ENCODE assay signal across 11 cellular contexts in genomic region chr14:94143239-94143638, GRCh38. TPM values are rescaled to one million over a fixed set of nuclear protein-coding genes. Genes with fewer than 3 reads are reported as not detected.
A peak's percentile ranks its signal among the peaks of the same experiment; 100 is the strongest.
DNase-seq lines count a peak whose midpoint lies in the region; ATAC-seq and TF ChIP-seq lines count a peak whose summit lies in the region.
"Had no signal": no experiment of that assay in that cellular context is flagged by ENCODE, and none has a peak within 500 bp of the region (broad histone marks: within the 10 kb centered on the region; RNA-seq: fewer than 3 reads in every experiment).

No MANE protein-coding gene starts in this region.

- no peak overlapping the region for H2AFZ ChIP-seq in smooth muscle cell (ENCODE audit: low read depth)

- TF ChIP-seq CTCF in heart right ventricle (IDR thresholded peaks at IDR 0.05) = peak in 5 of 9 donors; percentile 13 to 21 (median 15)
- peak in 5 of 12 donors; percentile 7 to 24 (median 12) for TF ChIP-seq CTCF in heart left ventricle (IDR thresholded peaks at IDR 0.05)
- TF ChIP-seq CTCF in NB4 (IDR thresholded peaks at IDR 0.05; ENCODE audit: low read depth, low read length) = peak; percentile 24
- TF ChIP-seq CTCF in smooth muscle cell (IDR thresholded peaks at IDR 0.05; ENCODE audit: borderline replicate concordance, insufficient read depth, poor library complexity, severe bottlenecking) = peak; percentile 32

- H3K9ac ChIP-seq in smooth muscle cell (ENCODE audit: low read depth) = no peak overlapping the region

- H3K4me1 ChIP-seq in heart right ventricle (peaks cover 0 to 4% (median 0%) of the 10 kb centered on the region in 9 donors), heart left ventricle (no peaks in the 10 kb centered on the region), smooth muscle cell (ENCODE audit: low read depth) (peaks cover 6% of the 10 kb centered on the region)
- H3K4me1 ChIP-seq in effector memory CD4-positive, alpha-beta T cell (ENCODE audit: control insufficient read depth, insufficient read depth, low read length, poor library complexity, severe bottlenecking) = no peaks in the 10 kb centered on the region
- H3K4me1 ChIP-seq: pancreas had no signal

- intact Hi-C loops in heart right ventricle (cut with DNase I) = no loop called here
- intact Hi-C loops in heart left ventricle (cut with DNase I) = no loop called here

- DNase-seq in heart right ventricle = no peak
- DNase-seq in heart left ventricle = no peak
- peak; percentile 34 for DNase-seq in NB4 (ENCODE audit: low read depth)
- peak; percentile 41 for DNase-seq in dermis blood vessel endothelial cell
- DNase-seq in smooth muscle cell (lab: John Stamatoyannopoulos, UW; ENCODE audit: unreplicated experiment) = no peak
- no peak for DNase-seq in effector memory CD4-positive, alpha-beta T cell
- no peak for DNase-seq in stimulated activated CD8-positive, alpha-beta memory T cell treated with anti-CD3 and anti-CD28 coated beads, Interleukin-4, amount 100 ng/mL, for 48 hours
- DNase-seq in retina = no peak
- DNase-seq: activated CD8-positive, alpha-beta memory T cell treated with anti-CD3 and anti-CD28 coated beads, Interleukin-2, amount 50 U/mL, for 48 hours; cortex of kidney; pancreas had no signal

- H3K79me2 ChIP-seq in smooth muscle cell (ENCODE audit: low read depth) = no peaks in the 10 kb centered on the region

- H3K4me3 ChIP-seq in heart right ventricle (no peak overlapping the region), heart left ventricle (no peak overlapping the region), NB4 (ENCODE audit: low read depth, low read length) (no peak overlapping the region), smooth muscle cell (no peak overlapping the region)
- H3K4me3 ChIP-seq in effector memory CD4-positive, alpha-beta T cell (ENCODE audit: insufficient read depth, low read depth, low read length, poor library complexity, severe bottlenecking) = no peak overlapping the region
- H3K4me3 ChIP-seq: pancreas had no signal

- H3K9me3 ChIP-seq in heart right ventricle (no peaks in the 10 kb centered on the region), heart left ventricle (no peaks in the 10 kb centered on the region), smooth muscle cell (replicated peaks; ENCODE audit: low read depth) (no peaks in the 10 kb centered on the region)
- no peaks in the 10 kb centered on the region for H3K9me3 ChIP-seq in effector memory CD4-positive, alpha-beta T cell (ENCODE audit: control insufficient read depth, low read length)
- H3K9me3 ChIP-seq: pancreas had no signal

- H3K4me2 ChIP-seq in smooth muscle cell = no peak overlapping the region

- H3K27ac ChIP-seq in heart right ventricle (no peak overlapping the region), heart left ventricle (no peak overlapping the region), smooth muscle cell (ENCODE audit: low read depth) (no peak overlapping the region)
- H3K27ac ChIP-seq in effector memory CD4-positive, alpha-beta T cell (ENCODE audit: insufficient read depth, low read length, poor library complexity, severe bottlenecking) = no peak overlapping the region
- H3K27ac ChIP-seq: pancreas had no signal

- H3K27me3 ChIP-seq in heart right ventricle (peaks cover 0 to 2% (median 0%) of the 10 kb centered on the region in 7 donors), heart left ventricle (no peaks in the 10 kb centered on the region), smooth muscle cell (ENCODE audit: low read depth) (peaks cover 3% of the 10 kb centered on the region)
- H3K27me3 ChIP-seq in effector memory CD4-positive, alpha-beta T cell (replicated peaks; ENCODE audit: control insufficient read depth, insufficient read depth, low read length, poor library complexity, severe bottlenecking) = no peaks in the 10 kb centered on the region
- H3K27me3 ChIP-seq: pancreas had no signal

- H4K20me1 ChIP-seq in smooth muscle cell (ENCODE audit: low read depth) = no peaks in the 10 kb centered on the region

- WGBS in heart right ventricle, 2 donors = 75 to 81% methylated on average over 3 of the region's 3 CpGs
- 76 to 83% (median 77%) methylated on average over 3 of the region's 3 CpGs for WGBS in heart left ventricle, 4 donors
- 59% methylated on average over 3 of the region's 3 CpGs for WGBS in smooth muscle cell (ENCODE audit: low lambda C conversion rate)

- ATAC-seq in heart right ventricle (no peak), heart left ventricle (no peak)
- ATAC-seq: pancreas had no signal

- TF ChIP-seq POLR2A in heart left ventricle (IDR thresholded peaks at IDR 0.05) (no peak), NB4 (IDR thresholded peaks at IDR 0.05; ENCODE audit: extremely low read depth, insufficient read length) (no peak)

- H3K36me3 ChIP-seq in heart right ventricle = no peaks in the 10 kb centered on the region
- H3K36me3 ChIP-seq in heart left ventricle = no peaks in the 10 kb centered on the region
- no peaks in the 10 kb centered on the region for H3K36me3 ChIP-seq in smooth muscle cell (ENCODE audit: low read depth)
- H3K36me3 ChIP-seq in effector memory CD4-positive, alpha-beta T cell (ENCODE audit: control insufficient read depth, insufficient read depth, low read length) = no peaks in the 10 kb centered on the region
- H3K36me3 ChIP-seq: pancreas had no signal

- H3F3A ChIP-seq in smooth muscle cell (ENCODE audit: low read depth) = no peaks in the 10 kb centered on the region

RNA-seq across cellular contexts. Expression of gene IFI27L2, which starts 13.8 kb away (rescaled TPM):
- 10 to 100 TPM; 41.5 to 92.9 (median 63.2) TPM for total RNA-seq in heart right ventricle
- polyA plus RNA-seq in heart right ventricle = 100 to 1,000 TPM in 1 of 2 donors, 10 to 100 TPM in 1; 83.3 to 122 TPM
- 100 to 1,000 TPM in 1 of 9 donors, 10 to 100 TPM in 8; 44.8 to 102 (median 61.4) TPM for total RNA-seq in heart left ventricle
- polyA plus RNA-seq in heart left ventricle = 10 to 100 TPM; 68.9 to 71.3 TPM
- total RNA-seq in dermis blood vessel endothelial cell = 4.0 and 10.2 TPM in 2 replicates
- total RNA-seq in smooth muscle cell = 73.8 and 96.0 TPM in 2 replicates
- 135 and 162 TPM in 2 replicates for polyA plus RNA-seq in smooth muscle cell

RNA-seq across cellular contexts. Expression of gene PPP4R4, which starts 30.9 kb away (rescaled TPM):
- total RNA-seq in heart right ventricle (under 1 TPM in 5 of 10 donors, not detected in 5; 0.13 to 0.46 (median 0.31) TPM), heart left ventricle (1 to 10 TPM in 1 of 9 donors, under 1 TPM in 3, not detected in 5; 0.06 to 1.0 (median 0.66) TPM), dermis blood vessel endothelial cell (not detected in 2 replicates), smooth muscle cell (0.27 and 0.40 TPM in 2 replicates)
- polyA plus RNA-seq in heart right ventricle (under 1 TPM; 0.22 to 0.94 TPM), heart left ventricle (under 1 TPM in 1 of 2 donors, not detected in 1; 0.40 TPM), smooth muscle cell (0.27 and 0.38 TPM in 2 replicates)

RNA-seq across cellular contexts. Expression of gene IFI27, which starts 32.7 kb away (rescaled TPM):
- total RNA-seq in heart right ventricle (100 to 1,000 TPM in 8 of 10 donors, 10 to 100 TPM in 2; 76.5 to 473 (median 148) TPM), heart left ventricle (100 to 1,000 TPM; 135 to 458 (median 177) TPM), dermis blood vessel endothelial cell (75.5 and 375 TPM in 2 replicates), smooth muscle cell (0.13 and 0.40 TPM in 2 replicates)
- polyA plus RNA-seq in heart right ventricle (100 to 1,000 TPM; 719 to 721 TPM), heart left ventricle (100 to 1,000 TPM; 446 to 469 TPM), smooth muscle cell (3.1 TPM in 2 replicates)

Comparison
In these comparisons a context has a peak if more than half of its experiments do, and no peak if none do; other contexts are left out.
1. DNase-seq: peak in NB4 (single experiment) and dermis blood vessel endothelial cell (single experiment); none in heart right ventricle (0 of 2), heart left ventricle (0 of 5), smooth muscle cell (single experiment), effector memory CD4-positive, alpha-beta T cell (0 of 3), stimulated activated CD8-positive, alpha-beta memory T cell treated with anti-CD3 and anti-CD28 coated beads, Interleukin-4, amount 100 ng/mL, for 48 hours (single experiment) and retina (single experiment).
2. RNA of gene IFI27, which starts 32.7 kb away (total RNA-seq): 75.5 to 375 TPM in dermis blood vessel endothelial cell, 135 to 458 TPM in heart left ventricle and 76.5 to 473 TPM in heart right ventricle; 0.13 to 0.40 TPM in smooth muscle cell; every median in the first group is over 10 times any median in the second.